Comparison of ENCODE assay signal across 1 cellular context in the genomic region with DNA sequence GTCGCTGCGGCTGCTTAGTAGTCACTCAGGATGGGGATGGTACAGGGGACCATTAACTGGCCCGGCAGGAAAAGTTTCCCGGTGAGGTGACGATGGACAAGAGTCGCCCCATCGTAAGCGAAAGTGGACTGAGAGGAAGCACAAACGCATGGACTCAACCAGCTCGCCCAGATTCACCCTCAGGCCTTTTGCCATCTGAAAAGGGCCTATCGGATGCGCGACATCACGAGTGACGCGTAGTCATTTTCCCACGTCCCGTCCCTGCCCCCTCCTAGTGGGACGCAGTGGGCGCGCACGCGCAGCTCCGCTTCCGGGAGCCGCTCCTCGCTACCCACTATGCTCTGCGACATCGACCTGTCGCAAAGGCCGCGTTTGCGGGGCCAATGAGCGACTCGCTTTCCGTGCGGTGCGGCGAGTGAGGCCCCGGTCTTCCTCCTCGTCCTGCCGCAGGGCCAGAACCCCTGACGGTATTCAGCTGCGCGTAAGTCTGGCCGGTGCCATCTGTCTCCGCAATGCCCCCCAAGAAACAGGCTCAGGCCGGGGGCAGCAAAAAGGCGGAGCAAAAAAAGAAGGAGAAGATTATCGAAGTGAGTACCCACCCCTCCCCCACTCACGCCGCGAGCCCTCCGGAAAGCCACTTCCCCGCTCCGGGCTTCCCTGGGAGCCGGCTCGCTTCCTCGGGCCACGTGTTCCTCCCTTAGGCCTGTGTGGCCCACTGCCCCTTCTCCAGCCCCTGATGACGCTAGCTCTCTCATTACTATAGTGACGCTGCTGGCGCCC.
TF ChIP-seq lines count a peak whose summit lies in the region.

A gene (plus strand): TSS at position 390 of the 780 bp plus-strand sequence. CDS start 123 bp downstream, at position 513.

TF ChIP-seq in Ishikawa, 13 proteins besides CTCF, POLR2A, EP300 and RAD21 (continued from another document):
- TF ChIP-seq, protein P1, sequence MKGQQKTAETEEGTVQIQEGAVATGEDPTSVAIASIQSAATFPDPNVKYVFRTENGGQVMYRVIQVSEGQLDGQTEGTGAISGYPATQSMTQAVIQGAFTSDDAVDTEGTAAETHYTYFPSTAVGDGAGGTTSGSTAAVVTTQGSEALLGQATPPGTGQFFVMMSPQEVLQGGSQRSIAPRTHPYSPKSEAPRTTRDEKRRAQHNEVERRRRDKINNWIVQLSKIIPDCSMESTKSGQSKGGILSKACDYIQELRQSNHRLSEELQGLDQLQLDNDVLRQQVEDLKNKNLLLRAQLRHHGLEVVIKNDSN (IDR thresholded peaks at IDR 0.05) = peak; percentile 61; the same call in 1 of the 2 replicates
